In the genomic region with DNA sequence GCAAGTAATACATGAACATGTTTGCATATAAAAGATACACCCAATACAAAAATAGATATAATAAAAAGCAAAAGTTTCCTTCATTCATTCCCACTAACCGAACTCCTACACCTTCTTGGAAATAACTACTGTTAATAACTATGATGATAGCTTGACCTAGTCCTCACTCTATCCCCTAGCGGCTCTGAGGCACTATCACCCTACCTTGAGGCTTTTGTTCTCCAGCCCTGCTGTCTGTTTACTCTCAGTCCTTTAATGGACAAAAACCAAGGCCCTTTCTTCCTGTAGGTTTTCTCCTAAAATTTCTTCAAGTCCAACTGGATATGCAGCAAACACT, we compare ENCODE assay signal across 22 cellular contexts.
"Had no signal": no experiment of that assay in that cellular context is flagged by ENCODE, and none has a peak within 500 bp of the region (broad histone marks: within the 10 kb centered on the region; RNA-seq: fewer than 3 reads in every experiment).

No MANE protein-coding gene starts in this region.

- H3K27me3 ChIP-seq: dorsolateral prefrontal cortex, gastrocnemius medialis had no signal

- H3K27ac ChIP-seq: coronary artery, dorsolateral prefrontal cortex, epithelial cell of prostate, esophagus squamous epithelium, gastrocnemius medialis, heart right ventricle, left ventricle myocardium inferior had no signal

- H3K36me3 ChIP-seq: esophagus squamous epithelium, gastrocnemius medialis, heart right ventricle, left ventricle myocardium inferior had no signal

- DNase-seq: dermis blood vessel endothelial cell; dorsolateral prefrontal cortex; effector CD4-positive, alpha-beta T cell; effector memory CD4-positive, alpha-beta T cell; erythroblast; esophagus squamous epithelium; foreskin fibroblast; foreskin melanocyte; gastrocnemius medialis; glutamatergic neuron; head of caudate nucleus; heart right ventricle; hippocampal formation; left cardiac atrium; left ventricle myocardium inferior; mesenchymal stem cell; mucosa of descending colon; naive B cell; naive thymus-derived CD8-positive, alpha-beta T cell had no signal

- ATAC-seq: esophagus mucosa; gastrocnemius medialis; heart right ventricle; left cardiac atrium; mucosa of descending colon; naive thymus-derived CD8-positive, alpha-beta T cell had no signal

- H3K4me1 ChIP-seq: esophagus squamous epithelium, gastrocnemius medialis had no signal

- H3K4me3 ChIP-seq: coronary artery, dorsolateral prefrontal cortex, esophagus squamous epithelium, gastrocnemius medialis, heart right ventricle, left ventricle myocardium inferior, mucosa of descending colon had no signal

- H3K9me3 ChIP-seq: gastrocnemius medialis had no signal
